Comparison of ENCODE assay signal across 12 cellular contexts in the genomic region with DNA sequence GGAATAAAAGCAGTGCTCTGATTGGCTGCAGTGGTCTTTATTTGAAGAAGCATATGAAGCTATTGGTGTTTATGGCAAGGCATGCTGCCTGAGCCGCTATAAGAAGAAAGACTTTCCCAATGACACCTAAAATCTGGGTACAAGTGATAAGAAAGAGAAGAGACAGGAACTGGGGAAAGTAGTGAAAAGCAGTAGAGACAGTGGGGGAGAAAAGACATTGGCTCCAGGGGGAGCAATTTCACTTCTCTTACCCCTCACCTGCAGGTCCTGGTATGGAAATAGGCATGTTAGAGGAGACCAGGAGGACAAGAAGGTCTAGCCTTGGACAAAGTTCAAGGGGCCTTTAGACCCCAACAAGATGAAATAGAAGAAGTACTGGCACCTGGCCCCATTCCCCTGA. TPM values are rescaled to one million over a fixed set of nuclear protein-coding genes. Genes with fewer than 3 reads are reported as not detected.
DNase-seq lines count a peak whose midpoint lies in the region; TF ChIP-seq lines count a peak whose summit lies in the region.
"Had no signal": no experiment of that assay in that cellular context is flagged by ENCODE, and none has a peak within 500 bp of the region (broad histone marks: within the 10 kb centered on the region; RNA-seq: fewer than 3 reads in every experiment).

No MANE protein-coding gene starts in this region.

- no peak overlapping the region for H3K4me3 ChIP-seq in GM12865 (ENCODE audit: low read depth, low read length)
- no peak overlapping the region for H3K4me3 ChIP-seq in epithelial cell of proximal tubule (ENCODE audit: low read depth, low read length)
- H3K4me3 ChIP-seq: tibial nerve had no signal

- CTCF ChIA-PET in HEK293T (lab: Yijun Ruan, JAX), result interaction anchor here (0.6 to 1.0 kb wide), 4 partner anchors 138 to 446 kb away, joined by 3 to 4 read pairs (median 4); no protein-coding TSS in a partner anchor

- TF ChIP-seq CTCF in AG09319 (IDR thresholded peaks at IDR 0.05; ENCODE audit: low read depth, low read length), result peak; percentile 4
- TF ChIP-seq CTCF in GM12865 (IDR thresholded peaks at IDR 0.05; ENCODE audit: insufficient read depth, low read depth, low read length, missing control alignments), result peak; percentile 29
- peak; percentile 53 for TF ChIP-seq CTCF in epithelial cell of proximal tubule (conservative IDR thresholded peaks at IDR 0.05; ENCODE audit: low read depth, low read length)

- POLR2A ChIA-PET in HEK293T (lab: Yijun Ruan, JAX), result no interaction called here

- DNase-seq in AG09319 (ENCODE audit: extremely low read depth, low read depth) (no peak), GM12865 (ENCODE audit: low read depth) (peak; percentile 28), NCI-H460 (ENCODE audit: extremely low read depth, low read depth) (peak; percentile 19), epithelial cell of proximal tubule (ENCODE audit: low read depth) (no peak), NCI-H2107 treated with DMSO at 0.1 percent for 48 hours (lab: John Stamatoyannopoulos, UW; ENCODE audit: unreplicated experiment) (no peak), HEK293T (ENCODE audit: extremely low spot score) (no peak), NOMO-1 treated with DMSO at 0.1 percent for 48 hours (lab: John Stamatoyannopoulos, UW; ENCODE audit: unreplicated experiment) (no peak), CD1c-positive myeloid dendritic cell (ENCODE audit: extremely low spot score) (no peak)
- DNase-seq: activated CD4-positive, alpha-beta T cell treated with anti-CD3 and anti-CD28 coated beads for 1 hour; Calu3; stimulated activated CD4-positive, alpha-beta T cell treated with anti-CD3 and anti-CD28 coated beads, Interleukin-4, amount 100 ng/mL, for 4 hours had no signal

TF ChIP-seq in HEK293T, 16 proteins besides CTCF, POLR2A, EP300 and RAD21:
- no peak for TF ChIP-seq ELF4 (IDR thresholded peaks at IDR 0.05)
- no peak for TF ChIP-seq HDGF (IDR thresholded peaks at IDR 0.05; ENCODE audit: borderline replicate concordance)
- TF ChIP-seq, protein P1, sequence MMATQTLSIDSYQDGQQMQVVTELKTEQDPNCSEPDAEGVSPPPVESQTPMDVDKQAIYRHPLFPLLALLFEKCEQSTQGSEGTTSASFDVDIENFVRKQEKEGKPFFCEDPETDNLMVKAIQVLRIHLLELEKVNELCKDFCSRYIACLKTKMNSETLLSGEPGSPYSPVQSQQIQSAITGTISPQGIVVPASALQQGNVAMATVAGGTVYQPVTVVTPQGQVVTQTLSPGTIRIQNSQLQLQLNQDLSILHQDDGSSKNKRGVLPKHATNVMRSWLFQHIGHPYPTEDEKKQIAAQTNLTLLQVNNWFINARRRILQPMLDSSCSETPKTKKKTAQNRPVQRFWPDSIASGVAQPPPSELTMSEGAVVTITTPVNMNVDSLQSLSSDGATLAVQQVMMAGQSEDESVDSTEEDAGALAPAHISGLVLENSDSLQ (IDR thresholded peaks at IDR 0.05), result no peak
- no peak for TF ChIP-seq CTBP1 (IDR thresholded peaks at IDR 0.05; ENCODE audit: borderline replicate concordance)
- no peak for TF ChIP-seq LEF1 (IDR thresholded peaks at IDR 0.05; ENCODE audit: borderline replicate concordance)
- no peak for TF ChIP-seq SUZ12 (IDR thresholded peaks at IDR 0.05)
- TF ChIP-seq FOXA1 (IDR thresholded peaks at IDR 0.05), result no peak
- TF ChIP-seq NFRKB (IDR thresholded peaks at IDR 0.05), result no peak

RNA-seq across cellular contexts. Expression of gene PLCL1, which starts 47.1 kb away (rescaled TPM):
- total RNA-seq in NCI-H460 (2014; rRNA removed; shearing (Covaris generic)), result 0.02 and 0.09 TPM in 2 replicates
- polyA plus RNA-seq in NCI-H460 (2014; cell fraction: nucleus; rRNA removed), result not detected in 2 replicates
- under 0.01 TPM in 1 of 2 replicates, not detected in the other for total RNA-seq in epithelial cell of proximal tubule

Comparison
In these comparisons a context has a peak if more than half of its experiments do, and no peak if none do; other contexts are left out.
1. DNase-seq: peak in GM12865 (single experiment) and NCI-H460 (single experiment); none in AG09319 (single experiment), epithelial cell of proximal tubule (single experiment), NCI-H2107 treated with DMSO at 0.1 percent for 48 hours (single experiment), HEK293T (single experiment), NOMO-1 treated with DMSO at 0.1 percent for 48 hours (single experiment) and CD1c-positive myeloid dendritic cell (single experiment).
2. Peak in every context shown above with its lines, with median percentiles within 50 percentile points of each other: CTCF ChIP-seq.